5 cellular contexts compared by ENCODE assay signal in the genomic region with DNA sequence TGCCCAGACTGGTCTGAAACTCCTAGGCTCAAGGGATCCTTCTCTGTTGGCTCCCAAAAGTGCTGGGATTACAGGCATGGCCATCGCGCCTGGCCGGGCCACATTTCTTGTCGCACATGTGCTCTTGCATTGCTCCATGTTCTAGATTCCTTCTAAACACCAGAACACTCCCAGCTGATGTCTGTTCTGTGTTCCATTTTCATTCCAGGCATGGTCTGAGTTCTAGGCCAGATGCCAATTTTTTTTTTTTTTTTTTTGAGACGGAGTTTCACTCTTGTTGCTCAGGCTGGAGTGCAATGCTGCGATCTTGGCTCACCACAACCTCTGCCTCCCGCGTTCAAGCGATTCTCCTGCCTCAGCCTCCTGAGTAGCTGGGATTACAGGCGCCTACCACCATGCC. TPM values are rescaled to one million over a fixed set of nuclear protein-coding genes. Genes with fewer than 3 reads are reported as not detected.
"Had no signal": no experiment of that assay in that cellular context is flagged by ENCODE, and none has a peak within 500 bp of the region (broad histone marks: within the 10 kb centered on the region; RNA-seq: fewer than 3 reads in every experiment).

No MANE protein-coding gene starts in this region.

RNA-seq across cellular contexts. Expression of gene C19orf73, which starts 2.9 kb away (rescaled TPM):
- total RNA-seq: ascending aorta had no signal

RNA-seq across cellular contexts. Expression of gene HRC, which starts 33.4 kb away (rescaled TPM):
- total RNA-seq: activated CD8-positive, alpha-beta T cell treated with anti-CD3 and anti-CD28 coated beads, Interleukin-2, amount 10 ng/mL, durations not matched to agents 7 days and 5 days; ascending aorta; PC-3; SK-MEL-5; T-helper 17 cell had no signal

RNA-seq across cellular contexts. Expression of gene TRPM4, which starts 35.8 kb away (rescaled TPM):
- total RNA-seq: activated CD8-positive, alpha-beta T cell treated with anti-CD3 and anti-CD28 coated beads, Interleukin-2, amount 10 ng/mL, durations not matched to agents 7 days and 5 days had no signal
